ENCODE assay signal across 8 cellular contexts in genomic region chr12:59087077-59087673, GRCh38.
DNase-seq lines count a peak whose midpoint lies in the region; ATAC-seq and TF ChIP-seq lines count a peak whose summit lies in the region.

No MANE protein-coding gene starts in this region.

- peak; percentile 19 for DNase-seq in AG10803 (ENCODE audit: low read depth)
- DNase-seq in chondrocyte (ENCODE audit: low spot score) = no peak
- peak; percentile 46 to 63 for DNase-seq in lung microvascular endothelial cell (ENCODE audit: low read depth in 2 of 2)
- no peak for DNase-seq in activated naive CD4-positive, alpha-beta T cell treated with anti-CD3 and anti-CD28 coated beads, Interleukin-2, amount 50 U/mL, for 16 hours
- no peak for DNase-seq in dedifferentiated amniotic fluid mesenchymal stem cell (ENCODE audit: extremely low spot score)

- H2AFZ ChIP-seq in KMS-11 (ENCODE audit: low read depth) = no peak overlapping the region

- peak overlapping the region; percentile 38 for H3K27ac Mint-ChIP-seq in chondrocyte (ENCODE audit: unreplicated experiment)

- H3K27ac ChIP-seq in KMS-11 = no peak overlapping the region

- no peak for ATAC-seq in HG03354 (IDR thresholded peaks at IDR 0.05; ENCODE audit: poor library complexity, severe bottlenecking, unreplicated experiment)
- no peak for ATAC-seq in HG03469 (IDR thresholded peaks at IDR 0.05; ENCODE audit: unreplicated experiment)

- TF ChIP-seq CTCF in AG10803 (conservative IDR thresholded peaks at IDR 0.05; ENCODE audit: low read length) (peak; percentile 76), KMS-11 (conservative IDR thresholded peaks at IDR 0.05; ENCODE audit: low read depth, low read length) (0 out of 2 replicates have a peak, but pooled peaks have one; percentile 26), chondrocyte (IDR thresholded peaks at IDR 0.05) (peak; percentile 92)

- no peak overlapping the region for H3K4me2 ChIP-seq in KMS-11

- no peaks in the 10 kb centered on the region for H3K4me1 ChIP-seq in KMS-11 (ENCODE audit: low read depth, poor library complexity, severe bottlenecking)

- H4K20me1 ChIP-seq in KMS-11 (ENCODE audit: insufficient read depth) = no peaks in the 10 kb centered on the region

- no peaks in the 10 kb centered on the region for H3K79me2 ChIP-seq in KMS-11 (ENCODE audit: insufficient read depth, low read depth)

- H3K27me3 ChIP-seq in KMS-11 (ENCODE audit: insufficient read depth, low read depth) = no peaks in the 10 kb centered on the region

- H3K36me3 Mint-ChIP-seq in chondrocyte (ENCODE audit: low read depth) = no peaks in the 10 kb centered on the region

- peaks cover 58% of the 10 kb centered on the region for H3K4me1 Mint-ChIP-seq in chondrocyte (ENCODE audit: low read depth)

- no peak overlapping the region for H3K9ac ChIP-seq in KMS-11

- no peaks in the 10 kb centered on the region for H3K27me3 Mint-ChIP-seq in chondrocyte (ENCODE audit: low read depth)

- H3K9me3 Mint-ChIP-seq in chondrocyte (ENCODE audit: low read depth) = no peaks in the 10 kb centered on the region

- no peaks in the 10 kb centered on the region for H3K36me3 ChIP-seq in KMS-11 (ENCODE audit: insufficient read depth)

- no peak overlapping the region for H3K4me3 Mint-ChIP-seq in chondrocyte (ENCODE audit: unreplicated experiment)

- H3K4me3 ChIP-seq in AG10803 (ENCODE audit: low read length) (no peak overlapping the region), KMS-11 (IDR thresholded peaks at IDR 0.05; ENCODE audit: insufficient read depth, low read depth, low read length) (no peak overlapping the region)

Comparison
In these comparisons a context has a peak if more than half of its experiments do, and no peak if none do; other contexts are left out.
1. DNase-seq: peak in AG10803 (single experiment) and lung microvascular endothelial cell (2 of 2); none in chondrocyte (single experiment), activated naive CD4-positive, alpha-beta T cell treated with anti-CD3 and anti-CD28 coated beads, Interleukin-2, amount 50 U/mL, for 16 hours (single experiment) and dedifferentiated amniotic fluid mesenchymal stem cell (single experiment).
2. CTCF ChIP-seq: peak in every context shown above with its lines; median percentile 92 in chondrocyte; 76 in AG10803; 26 in KMS-11.